In genomic region chr17:56833023-56833811, GRCh38 we compare ENCODE assay signal across 8 cellular contexts. TPM values are rescaled to one million over a fixed set of nuclear protein-coding genes. Genes with fewer than 3 reads are reported as not detected.
DNase-seq lines count a peak whose midpoint lies in the region; ATAC-seq and TF ChIP-seq lines count a peak whose summit lies in the region.

No MANE protein-coding gene starts in this region.

- H3K4me1 ChIP-seq in foreskin keratinocyte: peaks cover 12% of the 10 kb centered on the region

- H3K9me3 Mint-ChIP-seq in Calu3 (ENCODE audit: low read depth, unreplicated experiment): no peaks in the 10 kb centered on the region

- H3K4me1 Mint-ChIP-seq in Calu3 (ENCODE audit: low read depth, unreplicated experiment): peaks cover 42% of the 10 kb centered on the region

- peak overlapping the region; percentile 90 for H3K4me3 Mint-ChIP-seq in Calu3 (ENCODE audit: low read depth, unreplicated experiment)

- intact Hi-C loops in Calu3 (cut with micrococcal nuclease; ENCODE audit: unreplicated experiment): no loop called here

- H3K36me3 Mint-ChIP-seq in Calu3 (ENCODE audit: insufficient read depth, unreplicated experiment): peaks cover 66% of the 10 kb centered on the region

- CTCF ChIA-PET in Calu3 (lab: Charles Lee): interaction anchor here (0.6 to 1.2 kb wide), 3 partner anchors 13 to 1052 kb away, joined by 3 to 4 read pairs (median 3); no protein-coding TSS in a partner anchor

- H3K27ac ChIP-seq in foreskin keratinocyte (no peak overlapping the region), temporal lobe (ENCODE audit: low read depth, low read length) (peak overlapping the region; percentile 72)

- ATAC-seq in GM21360 (IDR thresholded peaks at IDR 0.05; ENCODE audit: unreplicated experiment) (peak; percentile 50), foreskin keratinocyte (peak; percentile 81)

- H3K27me3 Mint-ChIP-seq in Calu3 (ENCODE audit: unreplicated experiment): no peaks in the 10 kb centered on the region

- TF ChIP-seq CTCF in Calu3 (IDR thresholded peaks at IDR 0.05; ENCODE audit: unreplicated experiment): no peak
- TF ChIP-seq CTCF in foreskin keratinocyte (conservative IDR thresholded peaks at IDR 0.05): no peak

- DNase-seq in Calu3 (peak; percentile 74), HPDE6-E6E7 (ENCODE audit: extremely low spot score) (peak; percentile 63), RKO (ENCODE audit: low spot score) (peak; percentile 83), foreskin keratinocyte (peak; percentile 20 to 77), occipital lobe (lab: John Stamatoyannopoulos, UW) (peak; percentile 36)
- peak; percentile 65 for DNase-seq in activated effector memory CD4-positive, alpha-beta T cell treated with Interleukin-2 at 50 U/mL for 16 hours

- no peaks in the 10 kb centered on the region for H3K27me3 ChIP-seq in foreskin keratinocyte

- peak overlapping the region; percentile 4 for H3K27ac Mint-ChIP-seq in Calu3 (ENCODE audit: unreplicated experiment)

- BruUV-seq in Calu3 (replicated peaks; lab: Mats Ljungman, UMichigan): no TSS peak

RNA-seq across cellular contexts. Expression of gene C17orf67, which starts 0.5 kb away (rescaled TPM):
- 4.6 and 5.9 TPM in 2 replicates for total RNA-seq in Calu3 (2022)
- total RNA-seq in foreskin keratinocyte: 0.95 and 0.99 TPM in 2 replicates
- polyA plus RNA-seq in foreskin keratinocyte: 0.79 and 0.91 TPM in 2 replicates
- total RNA-seq in occipital lobe: 1.9 TPM
- total RNA-seq in temporal lobe: 2.0 TPM

RNA-seq across cellular contexts. Expression of gene DGKE, which starts 0.7 kb away (rescaled TPM):
- 10.0 and 12.5 TPM in 2 replicates for total RNA-seq in Calu3 (2022)
- 5.8 and 5.9 TPM in 2 replicates for total RNA-seq in foreskin keratinocyte
- polyA plus RNA-seq in foreskin keratinocyte: 1.3 and 2.0 TPM in 2 replicates
- 42.0 TPM for total RNA-seq in occipital lobe
- 24.1 TPM for total RNA-seq in temporal lobe
